8 cellular contexts compared by ENCODE assay signal in genomic region chr11:123194308-123195181, GRCh38. TPM values are rescaled to one million over a fixed set of nuclear protein-coding genes. Genes with fewer than 3 reads are reported as not detected.
DNase-seq lines count a peak whose midpoint lies in the region; ATAC-seq lines count a peak whose summit lies in the region.

No MANE protein-coding gene starts in this region.

- DNase-seq in H4 (ENCODE audit: low spot score) (peak; percentile 33), SK-N-DZ (ENCODE audit: low spot score) (peak; percentile 33), Right ventricle myocardium superior (no peak), retina (peak; percentile 64), NCI-H2196 treated with DMSO at 0.1 percent for 48 hours (lab: John Stamatoyannopoulos, UW; ENCODE audit: unreplicated experiment) (no peak), head of caudate nucleus (no peak), NOMO-1 treated with dmso at 0.1 percent for 144 hours (lab: John Stamatoyannopoulos, UW; ENCODE audit: unreplicated experiment) (no peak)
- no peak for DNase-seq in effector CD4-positive, alpha-beta T cell

- intact Hi-C loops in Right ventricle myocardium superior (cut with DNase I) = no loop called here
- intact Hi-C loops in head of caudate nucleus (cut with DNase I) = no loop called here

- peak; percentile 43 for ATAC-seq in Right ventricle myocardium superior (ENCODE audit: poor library complexity)

RNA-seq across cellular contexts. Expression of gene CLMP, which starts 0.5 kb away (rescaled TPM):
- total RNA-seq in H4 (2014; rRNA removed; shearing (Covaris generic)) = 13.6 and 25.2 TPM in 2 replicates
- polyA plus RNA-seq in SK-N-DZ (2014; cell fraction: cytosol; rRNA removed) = 4.5 and 4.6 TPM in 2 replicates
- 1.3 and 3.8 TPM in 2 replicates for polyA plus RNA-seq in SK-N-DZ (2014; cell fraction: nucleus; rRNA removed)
- 6.0 TPM for total RNA-seq in Right ventricle myocardium superior

Comparison
In these comparisons a context has a peak if more than half of its experiments do, and no peak if none do; other contexts are left out.
1. DNase-seq: peak in H4 (single experiment), SK-N-DZ (single experiment) and retina (single experiment); none in Right ventricle myocardium superior (single experiment), NCI-H2196 treated with DMSO at 0.1 percent for 48 hours (single experiment), head of caudate nucleus (0 of 42), NOMO-1 treated with dmso at 0.1 percent for 144 hours (single experiment) and effector CD4-positive, alpha-beta T cell (single experiment).